Comparison of ENCODE assay signal across 23 cellular contexts in the genomic region with DNA sequence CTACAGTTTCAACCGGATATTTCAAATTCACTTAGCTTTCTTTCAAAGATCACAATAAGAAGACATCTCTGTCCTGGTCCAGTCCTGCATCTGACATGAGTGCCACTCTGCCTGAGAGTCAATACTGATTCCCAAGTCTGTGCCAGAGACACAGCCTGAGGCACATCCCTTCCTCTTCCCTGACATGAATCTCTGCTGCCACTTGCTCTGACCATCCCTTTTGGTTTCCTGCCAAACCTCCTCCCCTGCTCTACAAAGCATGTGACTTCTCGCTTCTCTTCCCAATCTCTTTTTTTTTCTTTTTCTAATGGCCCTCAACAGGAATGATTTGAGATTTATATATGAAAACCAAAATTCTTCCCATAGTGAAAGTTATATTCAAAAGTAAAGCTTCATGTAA.
DNase-seq lines count a peak whose midpoint lies in the region; ATAC-seq and TF ChIP-seq lines count a peak whose summit lies in the region.
"Had no signal": no experiment of that assay in that cellular context is flagged by ENCODE, and none has a peak within 500 bp of the region (broad histone marks: within the 10 kb centered on the region; RNA-seq: fewer than 3 reads in every experiment).

No MANE protein-coding gene starts in this region.

- no peaks in the 10 kb centered on the region for H3K9me3 ChIP-seq in breast epithelium
- no peaks in the 10 kb centered on the region for H3K9me3 ChIP-seq in SK-N-SH
- H3K9me3 ChIP-seq: Caco-2, MG63, SJSA1 had no signal

- H3K27me3 Mint-ChIP-seq in MCF 10A (ENCODE audit: insufficient read depth, unreplicated experiment): no peaks in the 10 kb centered on the region
- H3K27me3 Mint-ChIP-seq: B cell; CD4-positive, CD25-positive, alpha-beta regulatory T cell had no signal

- no peak overlapping the region for H2AFZ ChIP-seq in SK-N-SH (ENCODE audit: low read depth)

- H3K4me3 Mint-ChIP-seq in MCF 10A (ENCODE audit: unreplicated experiment): no peak overlapping the region
- H3K4me3 Mint-ChIP-seq: B cell; CD4-positive, CD25-positive, alpha-beta regulatory T cell; T-cell had no signal

- ATAC-seq in esophagus mucosa: peak; percentile 36
- ATAC-seq: GM12878, T-cell had no signal

- TF ChIP-seq CTCF in MCF 10A (IDR thresholded peaks at IDR 0.05; ENCODE audit: unreplicated experiment) (no peak), breast epithelium (IDR thresholded peaks at IDR 0.05) (no peak), SK-N-SH (IDR thresholded peaks at IDR 0.05) (no peak)

- CTCF ChIA-PET in MCF 10A (lab: Yijun Ruan, JAX): interaction anchor here (0.7 kb wide), 1 partner anchor 12 kb away, joined by 3 read pairs; no protein-coding TSS in a partner anchor
- CTCF ChIA-PET in SK-N-SH (lab: Yijun Ruan, JAX): interaction anchor here (1.2 to 1.5 kb wide), 2 partner anchors 10 to 18 kb away, joined by 3 read pairs; no protein-coding TSS in a partner anchor

- H3K27me3 ChIP-seq in breast epithelium: no peaks in the 10 kb centered on the region
- no peaks in the 10 kb centered on the region for H3K27me3 ChIP-seq in SK-N-SH (ENCODE audit: insufficient read depth)
- H3K27me3 ChIP-seq: SJSA1 had no signal

- no peak overlapping the region for H3K4me2 ChIP-seq in SK-N-SH

- H3K36me3 ChIP-seq in breast epithelium (no peaks in the 10 kb centered on the region), SK-N-SH (replicated peaks in 1 of 2; ENCODE audit: control insufficient read depth in 1 of 2, insufficient read depth in 2 of 2, low read length in 1 of 2) (no peaks in the 10 kb centered on the region)
- H3K36me3 ChIP-seq: MG63, SJSA1 had no signal

- POLR2A ChIA-PET in MCF 10A (lab: Yijun Ruan, JAX) (no interaction called here), SK-N-SH (lab: Yijun Ruan, JAX) (no interaction called here)

- H3F3A ChIP-seq in SK-N-SH (replicated peaks; ENCODE audit: insufficient read depth): no peaks in the 10 kb centered on the region

- TF ChIP-seq RAD21 in SK-N-SH (IDR thresholded peaks at IDR 0.05; ENCODE audit: low read length): no peak

- TF ChIP-seq EP300 in SK-N-SH (IDR thresholded peaks at IDR 0.05; ENCODE audit: borderline replicate concordance in 1 of 2, low read depth in 1 of 2, low read length in 1 of 2): 0 out of 4 replicates have a peak, but pooled peaks of 1 of the 2 experiments have one; percentile 33

- H3K4me1 Mint-ChIP-seq in MCF 10A (ENCODE audit: insufficient read depth, unreplicated experiment): peaks cover 8% of the 10 kb centered on the region
- H3K4me1 Mint-ChIP-seq: B cell; CD4-positive, CD25-positive, alpha-beta regulatory T cell; T-cell had no signal

- DNase-seq in MCF 10A (ENCODE audit: unreplicated experiment) (peak; percentile 50), breast epithelium (ENCODE audit: low spot score in 2 of 2) (no peak), SK-N-SH (peak; percentile 64), NCI-H128 (lab: John Stamatoyannopoulos, UW; ENCODE audit: unreplicated experiment) (no peak), NCI-H526 treated with DMSO at 0.1 percent for 48 hours (lab: John Stamatoyannopoulos, UW) (no peak), cerebellar cortex (ENCODE audit: low spot score) (no peak), SW480 (ENCODE audit: low spot score) (no peak)
- DNase-seq: Caco-2; CD4-positive, CD25-positive, alpha-beta regulatory T cell; EL; H7; IMR-90; MG63; NCI-H1092; NCI-H146; NCI-H2029 treated with DMSO at 0.1 percent for 48 hours; NCI-H510A; T-cell had no signal

- no peaks in the 10 kb centered on the region for H3K4me1 ChIP-seq in breast epithelium
- peaks cover 0 to 7% of the 10 kb centered on the region in 2 experiments; a peak in 1 of 4 replicates for H3K4me1 ChIP-seq in SK-N-SH (ENCODE audit: control insufficient read depth in 1 of 2, insufficient read depth in 2 of 2, low read depth in 1 of 2, low read length in 1 of 2)
- H3K4me1 ChIP-seq: Caco-2, SJSA1 had no signal

- no TSS peak for BruUV-seq in MCF 10A (replicated peaks; lab: Mats Ljungman, UMichigan)

- no peaks in the 10 kb centered on the region for H3K9me2 ChIP-seq in SK-N-SH

- H3K4me3 ChIP-seq in breast epithelium (no peak overlapping the region), SK-N-SH (ENCODE audit: low read depth in 2 of 2, low read length in 1 of 2) (no peak overlapping the region)
- H3K4me3 ChIP-seq: GM12878, MG63, SJSA1 had no signal

- H3K27ac ChIP-seq in breast epithelium (no peak overlapping the region), SK-N-SH (ENCODE audit: low read depth in 2 of 2, low read length in 1 of 2) (no peak overlapping the region; a peak in 1 of 4 replicates)
- H3K27ac ChIP-seq: HL-60, SJSA1 had no signal

- H3K27ac Mint-ChIP-seq in MCF 10A (ENCODE audit: low read depth, unreplicated experiment): no peak overlapping the region
- H3K27ac Mint-ChIP-seq: B cell, T-cell had no signal

- no peaks in the 10 kb centered on the region for H3K79me2 ChIP-seq in SK-N-SH (ENCODE audit: insufficient read depth)

- no peaks in the 10 kb centered on the region for H3K9me3 Mint-ChIP-seq in MCF 10A (ENCODE audit: unreplicated experiment)
- H3K9me3 Mint-ChIP-seq: T-cell had no signal

- 31% methylated on average over 2 of the region's 2 CpGs for WGBS in SK-N-SH (ENCODE audit: low lambda C conversion rate)

- no peak for TF ChIP-seq POLR2A in breast epithelium (IDR thresholded peaks at IDR 0.05)

- no peak overlapping the region for H3K9ac ChIP-seq in SK-N-SH

- H4K20me1 ChIP-seq in SK-N-SH (ENCODE audit: insufficient read depth): no peaks in the 10 kb centered on the region

- no peaks in the 10 kb centered on the region for H3K36me3 Mint-ChIP-seq in MCF 10A (ENCODE audit: insufficient read depth, unreplicated experiment)
- H3K36me3 Mint-ChIP-seq: CD4-positive, CD25-positive, alpha-beta regulatory T cell; T-cell had no signal

- intact Hi-C loops in MCF 10A (cut with micrococcal nuclease): no loop called here
- intact Hi-C loops in breast epithelium (cut with DNase I; ENCODE audit: low total_unique reads): no loop called here

TF ChIP-seq in SK-N-SH, 30 proteins besides CTCF, POLR2A, EP300 and RAD21:
- no peak for TF ChIP-seq RXRA (IDR thresholded peaks at IDR 0.05; ENCODE audit: borderline replicate concordance, low read depth)
- TF ChIP-seq REST (IDR thresholded peaks at IDR 0.05; ENCODE audit: low read depth, low read length): no peak
- no peak for TF ChIP-seq TEAD4 (IDR thresholded peaks at IDR 0.05; ENCODE audit: borderline replicate concordance, insufficient read depth)
- no peak for TF ChIP-seq TAF1 (IDR thresholded peaks at IDR 0.05; ENCODE audit: borderline replicate concordance, low read depth, low read length)

Comparison
In these comparisons a context has a peak if more than half of its experiments do, and no peak if none do; other contexts are left out.
1. DNase-seq: peak in MCF 10A (single experiment) and SK-N-SH (single experiment); none in breast epithelium (0 of 2), NCI-H128 (single experiment), NCI-H526 treated with DMSO at 0.1 percent for 48 hours (single experiment), cerebellar cortex (single experiment) and SW480 (single experiment).